Comparison of ENCODE assay signal across 10 cellular contexts in genomic region chr1:23525558-23526174, GRCh38. TPM values are rescaled to one million over a fixed set of nuclear protein-coding genes. Genes with fewer than 3 reads are reported as not detected.
DNase-seq lines count a peak whose midpoint lies in the region; ATAC-seq, FAIRE-seq and TF ChIP-seq lines count a peak whose summit lies in the region.
"Had no signal": no experiment of that assay in that cellular context is flagged by ENCODE, and none has a peak within 500 bp of the region (broad histone marks: within the 10 kb centered on the region; RNA-seq: fewer than 3 reads in every experiment).

No MANE protein-coding gene starts in this region.

- H3K4me1 ChIP-seq in BLaER1 treated with 17β-estradiol and CSF1 and Interleukin-3, amounts not matched to agents 10 nM and 100 nM, result peaks cover 83 to 100% (median 98%) of the 10 kb centered on the region in 10 experiments
- H3K4me1 ChIP-seq in OCI-LY3 (ENCODE audit: low read length), result peaks cover 64% of the 10 kb centered on the region
- H3K4me1 ChIP-seq in foreskin keratinocyte, result no peaks in the 10 kb centered on the region

- H3K4me1 Mint-ChIP-seq in glutamatergic neuron (ENCODE audit: low read depth, unreplicated experiment), result peaks cover 16% of the 10 kb centered on the region

- ATAC-seq in foreskin keratinocyte (no peak), HG02938 (IDR thresholded peaks at IDR 0.05; ENCODE audit: unreplicated experiment) (no peak)

- DNase-seq in GM12891 (ENCODE audit: insufficient read length, low spot score), result no peak
- DNase-seq in glutamatergic neuron, result peak; percentile 51
- DNase-seq in stimulated activated CD4-positive, alpha-beta T cell treated with anti-CD3 and anti-CD28 coated beads, Interleukin-4, amount 100 ng/mL, for 1 hour, result no peak
- no peak for DNase-seq in foreskin keratinocyte
- no peak for DNase-seq in NCI-H128 (lab: John Stamatoyannopoulos, UW; ENCODE audit: unreplicated experiment)
- DNase-seq: GDM1, mesenchymal stem cell had no signal

- TF ChIP-seq CTCF in OCI-LY3 (IDR thresholded peaks at IDR 0.05; ENCODE audit: low read depth, low read length) (no peak), glutamatergic neuron (IDR thresholded peaks at IDR 0.05; ENCODE audit: partially characterized antibody, unreplicated experiment) (no peak), foreskin keratinocyte (conservative IDR thresholded peaks at IDR 0.05) (no peak)

- H3K9me3 Mint-ChIP-seq in glutamatergic neuron (ENCODE audit: unreplicated experiment), result peaks cover 12% of the 10 kb centered on the region

- H3K27me3 ChIP-seq in BLaER1 treated with 17β-estradiol and CSF1 and Interleukin-3, amounts not matched to agents 10 nM and 100 nM, result no peaks in the 10 kb centered on the region
- H3K27me3 ChIP-seq in OCI-LY3 (ENCODE audit: low read depth, low read length) (no peaks in the 10 kb centered on the region), foreskin keratinocyte (peaks cover 16% of the 10 kb centered on the region)

- H3K4me2 ChIP-seq in BLaER1 treated with 17β-estradiol and CSF1 and Interleukin-3, amounts not matched to agents 10 nM and 100 nM, result peak overlapping the region; percentile 92 to 100 (median 98)
- H3K4me2 ChIP-seq in OCI-LY3 (ENCODE audit: low read length), result peak overlapping the region; percentile 58

- no peak for TF ChIP-seq POLR2A in GM12891 (IDR thresholded peaks at IDR 0.05; ENCODE audit: low read depth, low read length)

- H3K9me3 ChIP-seq in BLaER1 treated with 17β-estradiol and CSF1 and Interleukin-3, amounts not matched to agents 10 nM and 100 nM (replicated peaks in 1 of 11), result no peaks in the 10 kb centered on the region
- H3K9me3 ChIP-seq in OCI-LY3 (ENCODE audit: insufficient read depth, low read length), result no peaks in the 10 kb centered on the region

- no peak overlapping the region for H2AFZ ChIP-seq in OCI-LY3 (ENCODE audit: low read depth, low read length)

- H3K36me3 Mint-ChIP-seq in glutamatergic neuron (ENCODE audit: unreplicated experiment), result no peaks in the 10 kb centered on the region

- peak; percentile 94 for FAIRE-seq in GM12891 (lab: Jason Lieb, UNC)

- peak overlapping the region in 8 of 10 experiments; percentile 25 to 95 (median 89); a peak in 14 of 20 replicates for H3K4me3 ChIP-seq in BLaER1 treated with 17β-estradiol and CSF1 and Interleukin-3, amounts not matched to agents 10 nM and 100 nM
- H3K4me3 ChIP-seq in OCI-LY3 (ENCODE audit: low read length), result peak overlapping the region; percentile 7; the same call in 1 of the 2 replicates

- H3K36me3 ChIP-seq in BLaER1 treated with 17β-estradiol and CSF1 and Interleukin-3, amounts not matched to agents 10 nM and 100 nM, result peaks cover 0 to 60% (median 48%) of the 10 kb centered on the region in 11 experiments; a peak in 19 of 22 replicates
- no peaks in the 10 kb centered on the region for H3K36me3 ChIP-seq in OCI-LY3 (replicated peaks; ENCODE audit: low read depth, low read length)

- H3K79me2 ChIP-seq in OCI-LY3 (ENCODE audit: low read length), result peaks cover 29% of the 10 kb centered on the region

- peak overlapping the region; percentile 62 to 99 (median 97); a peak in 20 of 22 replicates for H3K9ac ChIP-seq in BLaER1 treated with 17β-estradiol and CSF1 and Interleukin-3, amounts not matched to agents 10 nM and 100 nM
- peak overlapping the region; percentile 34; the same call in 1 of the 2 replicates for H3K9ac ChIP-seq in OCI-LY3 (ENCODE audit: low read length)

- H3K4me3 Mint-ChIP-seq in glutamatergic neuron (ENCODE audit: unreplicated experiment), result peak overlapping the region; percentile 67

- H3K27me3 Mint-ChIP-seq in glutamatergic neuron (ENCODE audit: unreplicated experiment), result peaks cover 13% of the 10 kb centered on the region

- peak overlapping the region; percentile 12 to 99 (median 98); a peak in 21 of 22 replicates for H3K27ac ChIP-seq in BLaER1 treated with 17β-estradiol and CSF1 and Interleukin-3, amounts not matched to agents 10 nM and 100 nM
- H3K27ac ChIP-seq in OCI-LY3 (ENCODE audit: low read length) (no peak overlapping the region), foreskin keratinocyte (no peak overlapping the region)

- peaks cover 0 to 41% (median 20%) of the 10 kb centered on the region in 11 experiments; a peak in 8 of 22 replicates for H4K20me1 ChIP-seq in BLaER1 treated with 17β-estradiol and CSF1 and Interleukin-3, amounts not matched to agents 10 nM and 100 nM
- H4K20me1 ChIP-seq in OCI-LY3 (ENCODE audit: insufficient read depth, low read length), result peaks cover 18% of the 10 kb centered on the region

- H3K27ac Mint-ChIP-seq in glutamatergic neuron (ENCODE audit: unreplicated experiment), result peak overlapping the region; percentile 82

TF ChIP-seq in GM12891, 5 proteins besides CTCF, POLR2A, EP300 and RAD21:
- 0 out of 2 replicates have a peak, but pooled peaks have one; percentile 19 for TF ChIP-seq SPI1 (IDR thresholded peaks at IDR 0.05; ENCODE audit: low read depth, low read length)
- no peak for TF ChIP-seq POLR2AphosphoS5 (IDR thresholded peaks at IDR 0.05; ENCODE audit: low read depth, low read length)
TF ChIP-seq in GM12891: peak in this region for 1.

RNA-seq across cellular contexts. Expression of gene E2F2, which starts 5.4 kb away (rescaled TPM):
- polyA plus RNA-seq in GM12891 (2012; ENCODE audit: low read depth, missing spikeins), result 2.5 TPM
- 5.4 TPM for total RNA-seq in glutamatergic neuron (ENCODE audit: unreplicated experiment)
- 0.95 and 1.2 TPM in 2 replicates for total RNA-seq in foreskin keratinocyte
- 0.37 and 0.45 TPM in 2 replicates for polyA plus RNA-seq in foreskin keratinocyte

RNA-seq across cellular contexts. Expression of gene ID3, which starts 33.6 kb away (rescaled TPM):
- polyA plus RNA-seq in GM12891 (2012; ENCODE audit: low read depth, missing spikeins), result 67.3 TPM
- total RNA-seq in glutamatergic neuron (ENCODE audit: unreplicated experiment), result 10.9 TPM
- total RNA-seq in foreskin keratinocyte, result 7.8 and 13.0 TPM in 2 replicates
- polyA plus RNA-seq in foreskin keratinocyte, result 10.2 and 17.0 TPM in 2 replicates

RNA-seq across cellular contexts. Expression of gene ASAP3, which starts 41.7 kb away (rescaled TPM):
- polyA plus RNA-seq in GM12891 (2012; ENCODE audit: low read depth, missing spikeins), result not detected
- total RNA-seq in glutamatergic neuron (ENCODE audit: unreplicated experiment) (53.5 TPM), foreskin keratinocyte (8.8 and 10.6 TPM in 2 replicates)
- polyA plus RNA-seq in foreskin keratinocyte, result 5.1 and 6.5 TPM in 2 replicates

Comparison
In these comparisons a context has a peak if more than half of its experiments do, and no peak if none do; other contexts are left out.
1. H3K27ac ChIP-seq: peak in BLaER1 treated with 17β-estradiol and CSF1 and Interleukin-3, amounts not matched to agents 10 nM and 100 nM (11 of 11); none in OCI-LY3 (single experiment) and foreskin keratinocyte (single experiment).